Comparison of ENCODE assay signal across 16 cellular contexts in genomic region chr13:76086729-76087128, GRCh38.
"Had no signal": no experiment of that assay in that cellular context is flagged by ENCODE, and none has a peak within 500 bp of the region (broad histone marks: within the 10 kb centered on the region; RNA-seq: fewer than 3 reads in every experiment).

No MANE protein-coding gene starts in this region.

- DNase-seq: cortex of kidney; dorsolateral prefrontal cortex; effector CD8-positive, alpha-beta T cell; heart left ventricle; hippocampal formation; mucosa of descending colon; naive thymus-derived CD8-positive, alpha-beta T cell; nucleus accumbens; ovary; small intestine; stimulated activated CD4-positive, alpha-beta T cell treated with anti-CD3 and anti-CD28 coated beads, Interleukin-4, amount 100 ng/mL, for 1 hour; stimulated activated CD8-positive, alpha-beta memory T cell treated with anti-CD3 and anti-CD28 coated beads, Interleukin-4, amount 100 ng/mL, for 48 hours; stimulated activated naive CD8-positive, alpha-beta T cell treated with anti-CD3 and anti-CD28 coated beads, Interleukin-15, Interleukin-2, amounts not matched to agents 100 U/mL and 50 U/mL, for 24 hours; thyroid gland had no signal

- H3K9me3 ChIP-seq: thyroid gland had no signal

- H3K4me1 ChIP-seq: heart left ventricle, right atrium auricular region, suprapubic skin, thyroid gland had no signal

- H3K27ac ChIP-seq: dorsolateral prefrontal cortex, heart left ventricle, ovary, right atrium auricular region, suprapubic skin, thyroid gland had no signal

- H3K4me3 ChIP-seq: dorsolateral prefrontal cortex, heart left ventricle, mucosa of descending colon, ovary, right atrium auricular region, suprapubic skin, thyroid gland had no signal

- H3K36me3 ChIP-seq: heart left ventricle, ovary, right atrium auricular region, suprapubic skin, thyroid gland had no signal

- H3K27me3 ChIP-seq: dorsolateral prefrontal cortex, heart left ventricle, ovary, right atrium auricular region, suprapubic skin, thyroid gland had no signal
